Comparison of ENCODE assay signal across 1 cellular context in the genomic region with DNA sequence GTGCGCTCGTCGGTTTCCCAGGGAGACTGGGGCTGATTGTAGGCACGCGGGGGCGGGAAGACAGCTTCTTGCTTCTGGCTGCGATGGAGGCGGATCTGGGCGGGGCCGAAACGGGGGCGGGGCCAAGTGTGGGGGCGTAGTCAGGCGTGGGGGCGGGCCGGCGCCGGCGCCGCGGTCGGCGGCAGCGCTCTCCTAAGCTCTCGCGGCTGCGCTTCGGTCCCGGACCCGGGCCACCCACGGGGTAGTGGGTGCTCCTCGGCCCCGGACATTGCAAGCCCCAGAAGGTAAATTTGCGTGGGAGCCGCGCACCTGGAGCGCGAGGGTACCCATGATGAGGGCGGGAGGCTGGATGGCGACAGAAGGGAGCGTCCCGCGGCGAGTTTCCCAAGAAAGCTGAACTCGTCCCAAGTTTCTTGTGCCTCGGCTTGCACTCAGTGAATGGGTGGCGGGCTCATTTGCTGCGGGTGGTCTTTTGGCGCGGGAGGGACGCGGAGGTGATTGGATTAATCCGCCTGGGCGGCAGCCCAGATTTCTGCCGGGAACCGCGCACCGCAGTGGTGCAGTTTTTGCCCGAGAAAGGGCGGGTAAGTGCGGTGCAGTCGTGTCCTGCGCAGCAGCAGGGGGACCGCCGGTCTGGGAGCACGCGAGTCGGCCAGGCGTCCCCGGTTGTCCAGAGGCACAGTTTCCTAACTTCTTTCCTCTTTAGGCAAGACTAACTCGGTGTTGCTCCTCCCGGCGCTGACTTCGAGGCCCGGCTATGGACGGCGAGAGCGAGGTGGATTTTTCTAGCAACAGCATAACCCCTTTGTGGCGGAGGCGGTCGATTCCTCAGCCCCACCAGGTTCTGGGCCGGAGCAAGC.
TF ChIP-seq lines count a peak whose summit lies in the region.

A gene with protein sequence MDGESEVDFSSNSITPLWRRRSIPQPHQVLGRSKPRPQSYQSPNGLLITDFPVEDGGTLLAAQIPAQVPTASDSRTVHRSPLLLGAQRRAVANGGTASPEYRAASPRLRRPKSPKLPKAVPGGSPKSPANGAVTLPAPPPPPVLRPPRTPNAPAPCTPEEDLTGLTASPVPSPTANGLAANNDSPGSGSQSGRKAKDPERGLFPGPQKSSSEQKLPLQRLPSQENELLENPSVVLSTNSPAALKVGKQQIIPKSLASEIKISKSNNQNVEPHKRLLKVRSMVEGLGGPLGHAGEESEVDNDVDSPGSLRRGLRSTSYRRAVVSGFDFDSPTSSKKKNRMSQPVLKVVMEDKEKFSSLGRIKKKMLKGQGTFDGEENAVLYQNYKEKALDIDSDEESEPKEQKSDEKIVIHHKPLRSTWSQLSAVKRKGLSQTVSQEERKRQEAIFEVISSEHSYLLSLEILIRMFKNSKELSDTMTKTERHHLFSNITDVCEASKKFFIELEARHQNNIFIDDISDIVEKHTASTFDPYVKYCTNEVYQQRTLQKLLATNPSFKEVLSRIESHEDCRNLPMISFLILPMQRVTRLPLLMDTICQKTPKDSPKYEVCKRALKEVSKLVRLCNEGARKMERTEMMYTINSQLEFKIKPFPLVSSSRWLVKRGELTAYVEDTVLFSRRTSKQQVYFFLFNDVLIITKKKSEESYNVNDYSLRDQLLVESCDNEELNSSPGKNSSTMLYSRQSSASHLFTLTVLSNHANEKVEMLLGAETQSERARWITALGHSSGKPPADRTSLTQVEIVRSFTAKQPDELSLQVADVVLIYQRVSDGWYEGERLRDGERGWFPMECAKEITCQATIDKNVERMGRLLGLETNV (plus strand): TSS at position 155 of the 860 bp plus-strand sequence. CDS start 603 bp downstream, at position 758.

TF ChIP-seq in WTC11, 78 proteins besides CTCF, POLR2A, EP300 and RAD21 (continued from another document):
- TF ChIP-seq, protein P1, sequence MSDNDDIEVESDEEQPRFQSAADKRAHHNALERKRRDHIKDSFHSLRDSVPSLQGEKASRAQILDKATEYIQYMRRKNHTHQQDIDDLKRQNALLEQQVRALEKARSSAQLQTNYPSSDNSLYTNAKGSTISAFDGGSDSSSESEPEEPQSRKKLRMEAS (CRISPR knock-in tag; IDR thresholded peaks at IDR 0.05) = no peak; the same call in 1 of the 2 replicates
- TF ChIP-seq ZNF671 (CRISPR knock-in tag; IDR thresholded peaks at IDR 0.05) (no peak), ELF4 (CRISPR knock-in tag; IDR thresholded peaks at IDR 0.05; ENCODE audit: low read depth) (no peak), ZNF416 (CRISPR knock-in tag; IDR thresholded peaks at IDR 0.05) (no peak), GRHL2 (CRISPR knock-in tag; IDR thresholded peaks at IDR 0.05; ENCODE audit: insufficient replicate concordance, severe bottlenecking) (no peak), ZNF232 (CRISPR knock-in tag; IDR thresholded peaks at IDR 0.05) (no peak; the same call in 1 of the 2 replicates), MYBL2 (CRISPR knock-in tag; IDR thresholded peaks at IDR 0.05) (peak; percentile 69; the same call in 1 of the 2 replicates), KAT7 (CRISPR knock-in tag; IDR thresholded peaks at IDR 0.05; ENCODE audit: borderline replicate concordance) (0 out of 2 replicates have a peak, but pooled peaks have one; percentile 59), ZNF396 (CRISPR knock-in tag; IDR thresholded peaks at IDR 0.05; ENCODE audit: borderline replicate concordance) (no peak), RELA (CRISPR knock-in tag; IDR thresholded peaks at IDR 0.05; ENCODE audit: borderline replicate concordance) (no peak), TEAD4 (CRISPR knock-in tag; IDR thresholded peaks at IDR 0.05) (no peak), ZNF121 (CRISPR knock-in tag; IDR thresholded peaks at IDR 0.05) (no peak), ZNF423 (CRISPR knock-in tag; IDR thresholded peaks at IDR 0.05) (no peak), SP1 (CRISPR knock-in tag; conservative IDR thresholded peaks at IDR 0.05) (peak; percentile 83), IRF2 (CRISPR knock-in tag; IDR thresholded peaks at IDR 0.05; ENCODE audit: borderline replicate concordance, low read depth) (no peak), NFYB (CRISPR knock-in tag; conservative IDR thresholded peaks at IDR 0.05; ENCODE audit: low read depth) (no peak)
- TF ChIP-seq, protein P2, sequence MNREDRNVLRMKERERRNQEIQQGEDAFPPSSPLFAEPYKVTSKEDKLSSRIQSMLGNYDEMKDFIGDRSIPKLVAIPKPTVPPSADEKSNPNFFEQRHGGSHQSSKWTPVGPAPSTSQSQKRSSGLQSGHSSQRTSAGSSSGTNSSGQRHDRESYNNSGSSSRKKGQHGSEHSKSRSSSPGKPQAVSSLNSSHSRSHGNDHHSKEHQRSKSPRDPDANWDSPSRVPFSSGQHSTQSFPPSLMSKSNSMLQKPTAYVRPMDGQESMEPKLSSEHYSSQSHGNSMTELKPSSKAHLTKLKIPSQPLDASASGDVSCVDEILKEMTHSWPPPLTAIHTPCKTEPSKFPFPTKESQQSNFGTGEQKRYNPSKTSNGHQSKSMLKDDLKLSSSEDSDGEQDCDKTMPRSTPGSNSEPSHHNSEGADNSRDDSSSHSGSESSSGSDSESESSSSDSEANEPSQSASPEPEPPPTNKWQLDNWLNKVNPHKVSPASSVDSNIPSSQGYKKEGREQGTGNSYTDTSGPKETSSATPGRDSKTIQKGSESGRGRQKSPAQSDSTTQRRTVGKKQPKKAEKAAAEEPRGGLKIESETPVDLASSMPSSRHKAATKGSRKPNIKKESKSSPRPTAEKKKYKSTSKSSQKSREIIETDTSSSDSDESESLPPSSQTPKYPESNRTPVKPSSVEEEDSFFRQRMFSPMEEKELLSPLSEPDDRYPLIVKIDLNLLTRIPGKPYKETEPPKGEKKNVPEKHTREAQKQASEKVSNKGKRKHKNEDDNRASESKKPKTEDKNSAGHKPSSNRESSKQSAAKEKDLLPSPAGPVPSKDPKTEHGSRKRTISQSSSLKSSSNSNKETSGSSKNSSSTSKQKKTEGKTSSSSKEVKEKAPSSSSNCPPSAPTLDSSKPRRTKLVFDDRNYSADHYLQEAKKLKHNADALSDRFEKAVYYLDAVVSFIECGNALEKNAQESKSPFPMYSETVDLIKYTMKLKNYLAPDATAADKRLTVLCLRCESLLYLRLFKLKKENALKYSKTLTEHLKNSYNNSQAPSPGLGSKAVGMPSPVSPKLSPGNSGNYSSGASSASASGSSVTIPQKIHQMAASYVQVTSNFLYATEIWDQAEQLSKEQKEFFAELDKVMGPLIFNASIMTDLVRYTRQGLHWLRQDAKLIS (CRISPR knock-in tag; IDR thresholded peaks at IDR 0.05; ENCODE audit: borderline replicate concordance) = no peak
- TF ChIP-seq, protein P3, sequence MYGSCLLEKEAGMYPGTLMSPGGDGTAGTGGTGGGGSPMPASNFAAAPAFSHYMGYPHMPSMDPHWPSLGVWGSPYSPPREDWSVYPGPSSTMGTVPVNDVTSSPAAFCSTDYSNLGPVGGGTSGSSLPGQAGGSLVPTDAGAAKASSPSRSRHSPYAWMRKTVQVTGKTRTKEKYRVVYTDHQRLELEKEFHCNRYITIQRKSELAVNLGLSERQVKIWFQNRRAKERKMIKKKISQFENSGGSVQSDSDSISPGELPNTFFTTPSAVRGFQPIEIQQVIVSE (CRISPR knock-in tag; IDR thresholded peaks at IDR 0.05; ENCODE audit: borderline replicate concordance) = no peak
- TF ChIP-seq, protein P4, sequence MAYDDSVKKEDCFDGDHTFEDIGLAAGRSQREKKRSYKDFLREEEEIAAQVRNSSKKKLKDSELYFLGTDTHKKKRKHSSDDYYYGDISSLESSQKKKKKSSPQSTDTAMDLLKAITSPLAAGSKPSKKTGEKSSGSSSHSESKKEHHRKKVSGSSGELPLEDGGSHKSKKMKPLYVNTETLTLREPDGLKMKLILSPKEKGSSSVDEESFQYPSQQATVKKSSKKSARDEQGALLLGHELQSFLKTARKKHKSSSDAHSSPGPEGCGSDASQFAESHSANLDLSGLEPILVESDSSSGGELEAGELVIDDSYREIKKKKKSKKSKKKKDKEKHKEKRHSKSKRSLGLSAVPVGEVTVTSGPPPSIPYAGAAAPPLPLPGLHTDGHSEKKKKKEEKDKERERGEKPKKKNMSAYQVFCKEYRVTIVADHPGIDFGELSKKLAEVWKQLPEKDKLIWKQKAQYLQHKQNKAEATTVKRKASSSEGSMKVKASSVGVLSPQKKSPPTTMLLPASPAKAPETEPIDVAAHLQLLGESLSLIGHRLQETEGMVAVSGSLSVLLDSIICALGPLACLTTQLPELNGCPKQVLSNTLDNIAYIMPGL (CRISPR knock-in tag; IDR thresholded peaks at IDR 0.05) = no peak
- TF ChIP-seq, protein P5, sequence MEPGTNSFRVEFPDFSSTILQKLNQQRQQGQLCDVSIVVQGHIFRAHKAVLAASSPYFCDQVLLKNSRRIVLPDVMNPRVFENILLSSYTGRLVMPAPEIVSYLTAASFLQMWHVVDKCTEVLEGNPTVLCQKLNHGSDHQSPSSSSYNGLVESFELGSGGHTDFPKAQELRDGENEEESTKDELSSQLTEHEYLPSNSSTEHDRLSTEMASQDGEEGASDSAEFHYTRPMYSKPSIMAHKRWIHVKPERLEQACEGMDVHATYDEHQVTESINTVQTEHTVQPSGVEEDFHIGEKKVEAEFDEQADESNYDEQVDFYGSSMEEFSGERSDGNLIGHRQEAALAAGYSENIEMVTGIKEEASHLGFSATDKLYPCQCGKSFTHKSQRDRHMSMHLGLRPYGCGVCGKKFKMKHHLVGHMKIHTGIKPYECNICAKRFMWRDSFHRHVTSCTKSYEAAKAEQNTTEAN (CRISPR knock-in tag; IDR thresholded peaks at IDR 0.05) = 0 out of 2 replicates have a peak, but pooled peaks have one; percentile 33
- TF ChIP-seq, protein P6, sequence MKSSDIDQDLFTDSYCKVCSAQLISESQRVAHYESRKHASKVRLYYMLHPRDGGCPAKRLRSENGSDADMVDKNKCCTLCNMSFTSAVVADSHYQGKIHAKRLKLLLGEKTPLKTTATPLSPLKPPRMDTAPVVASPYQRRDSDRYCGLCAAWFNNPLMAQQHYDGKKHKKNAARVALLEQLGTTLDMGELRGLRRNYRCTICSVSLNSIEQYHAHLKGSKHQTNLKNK (CRISPR knock-in tag; IDR thresholded peaks at IDR 0.05) = no peak
- TF ChIP-seq, protein P7, sequence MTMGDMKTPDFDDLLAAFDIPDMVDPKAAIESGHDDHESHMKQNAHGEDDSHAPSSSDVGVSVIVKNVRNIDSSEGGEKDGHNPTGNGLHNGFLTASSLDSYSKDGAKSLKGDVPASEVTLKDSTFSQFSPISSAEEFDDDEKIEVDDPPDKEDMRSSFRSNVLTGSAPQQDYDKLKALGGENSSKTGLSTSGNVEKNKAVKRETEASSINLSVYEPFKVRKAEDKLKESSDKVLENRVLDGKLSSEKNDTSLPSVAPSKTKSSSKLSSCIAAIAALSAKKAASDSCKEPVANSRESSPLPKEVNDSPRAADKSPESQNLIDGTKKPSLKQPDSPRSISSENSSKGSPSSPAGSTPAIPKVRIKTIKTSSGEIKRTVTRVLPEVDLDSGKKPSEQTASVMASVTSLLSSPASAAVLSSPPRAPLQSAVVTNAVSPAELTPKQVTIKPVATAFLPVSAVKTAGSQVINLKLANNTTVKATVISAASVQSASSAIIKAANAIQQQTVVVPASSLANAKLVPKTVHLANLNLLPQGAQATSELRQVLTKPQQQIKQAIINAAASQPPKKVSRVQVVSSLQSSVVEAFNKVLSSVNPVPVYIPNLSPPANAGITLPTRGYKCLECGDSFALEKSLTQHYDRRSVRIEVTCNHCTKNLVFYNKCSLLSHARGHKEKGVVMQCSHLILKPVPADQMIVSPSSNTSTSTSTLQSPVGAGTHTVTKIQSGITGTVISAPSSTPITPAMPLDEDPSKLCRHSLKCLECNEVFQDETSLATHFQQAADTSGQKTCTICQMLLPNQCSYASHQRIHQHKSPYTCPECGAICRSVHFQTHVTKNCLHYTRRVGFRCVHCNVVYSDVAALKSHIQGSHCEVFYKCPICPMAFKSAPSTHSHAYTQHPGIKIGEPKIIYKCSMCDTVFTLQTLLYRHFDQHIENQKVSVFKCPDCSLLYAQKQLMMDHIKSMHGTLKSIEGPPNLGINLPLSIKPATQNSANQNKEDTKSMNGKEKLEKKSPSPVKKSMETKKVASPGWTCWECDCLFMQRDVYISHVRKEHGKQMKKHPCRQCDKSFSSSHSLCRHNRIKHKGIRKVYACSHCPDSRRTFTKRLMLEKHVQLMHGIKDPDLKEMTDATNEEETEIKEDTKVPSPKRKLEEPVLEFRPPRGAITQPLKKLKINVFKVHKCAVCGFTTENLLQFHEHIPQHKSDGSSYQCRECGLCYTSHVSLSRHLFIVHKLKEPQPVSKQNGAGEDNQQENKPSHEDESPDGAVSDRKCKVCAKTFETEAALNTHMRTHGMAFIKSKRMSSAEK (CRISPR knock-in tag; IDR thresholded peaks at IDR 0.05; ENCODE audit: borderline replicate concordance) = no peak
- TF ChIP-seq, protein P8, sequence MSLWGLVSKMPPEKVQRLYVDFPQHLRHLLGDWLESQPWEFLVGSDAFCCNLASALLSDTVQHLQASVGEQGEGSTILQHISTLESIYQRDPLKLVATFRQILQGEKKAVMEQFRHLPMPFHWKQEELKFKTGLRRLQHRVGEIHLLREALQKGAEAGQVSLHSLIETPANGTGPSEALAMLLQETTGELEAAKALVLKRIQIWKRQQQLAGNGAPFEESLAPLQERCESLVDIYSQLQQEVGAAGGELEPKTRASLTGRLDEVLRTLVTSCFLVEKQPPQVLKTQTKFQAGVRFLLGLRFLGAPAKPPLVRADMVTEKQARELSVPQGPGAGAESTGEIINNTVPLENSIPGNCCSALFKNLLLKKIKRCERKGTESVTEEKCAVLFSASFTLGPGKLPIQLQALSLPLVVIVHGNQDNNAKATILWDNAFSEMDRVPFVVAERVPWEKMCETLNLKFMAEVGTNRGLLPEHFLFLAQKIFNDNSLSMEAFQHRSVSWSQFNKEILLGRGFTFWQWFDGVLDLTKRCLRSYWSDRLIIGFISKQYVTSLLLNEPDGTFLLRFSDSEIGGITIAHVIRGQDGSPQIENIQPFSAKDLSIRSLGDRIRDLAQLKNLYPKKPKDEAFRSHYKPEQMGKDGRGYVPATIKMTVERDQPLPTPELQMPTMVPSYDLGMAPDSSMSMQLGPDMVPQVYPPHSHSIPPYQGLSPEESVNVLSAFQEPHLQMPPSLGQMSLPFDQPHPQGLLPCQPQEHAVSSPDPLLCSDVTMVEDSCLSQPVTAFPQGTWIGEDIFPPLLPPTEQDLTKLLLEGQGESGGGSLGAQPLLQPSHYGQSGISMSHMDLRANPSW (CRISPR knock-in tag; conservative IDR thresholded peaks at IDR 0.05; ENCODE audit: low read depth) = no peak
- TF ChIP-seq, protein P9, sequence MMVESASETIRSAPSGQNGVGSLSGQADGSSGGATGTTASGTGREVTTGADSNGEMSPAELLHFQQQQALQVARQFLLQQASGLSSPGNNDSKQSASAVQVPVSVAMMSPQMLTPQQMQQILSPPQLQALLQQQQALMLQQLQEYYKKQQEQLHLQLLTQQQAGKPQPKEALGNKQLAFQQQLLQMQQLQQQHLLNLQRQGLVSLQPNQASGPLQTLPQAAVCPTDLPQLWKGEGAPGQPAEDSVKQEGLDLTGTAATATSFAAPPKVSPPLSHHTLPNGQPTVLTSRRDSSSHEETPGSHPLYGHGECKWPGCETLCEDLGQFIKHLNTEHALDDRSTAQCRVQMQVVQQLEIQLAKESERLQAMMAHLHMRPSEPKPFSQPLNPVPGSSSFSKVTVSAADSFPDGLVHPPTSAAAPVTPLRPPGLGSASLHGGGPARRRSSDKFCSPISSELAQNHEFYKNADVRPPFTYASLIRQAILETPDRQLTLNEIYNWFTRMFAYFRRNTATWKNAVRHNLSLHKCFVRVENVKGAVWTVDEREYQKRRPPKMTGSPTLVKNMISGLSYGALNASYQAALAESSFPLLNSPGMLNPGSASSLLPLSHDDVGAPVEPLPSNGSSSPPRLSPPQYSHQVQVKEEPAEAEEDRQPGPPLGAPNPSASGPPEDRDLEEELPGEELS (CRISPR knock-in tag; IDR thresholded peaks at IDR 0.05) = no peak
